11 cellular contexts compared by ENCODE assay signal in genomic region chr2:44731505-44731904, GRCh38.
DNase-seq lines count a peak whose midpoint lies in the region; ATAC-seq, FAIRE-seq and TF ChIP-seq lines count a peak whose summit lies in the region.
"Had no signal": no experiment of that assay in that cellular context is flagged by ENCODE, and none has a peak within 500 bp of the region (broad histone marks: within the 10 kb centered on the region; RNA-seq: fewer than 3 reads in every experiment).

No MANE protein-coding gene starts in this region.

- FAIRE-seq in GM12892 (lab: Jason Lieb, UNC): peak; percentile 57

- DNase-seq in GM12892 (ENCODE audit: insufficient read length): peak; percentile 7
- DNase-seq in stimulated activated naive CD4-positive, alpha-beta T cell (lab: John Stamatoyannopoulos, UW): no peak
- no peak for DNase-seq in NCI-H146 (lab: John Stamatoyannopoulos, UW)
- no peak for DNase-seq in foreskin melanocyte
- no peak for DNase-seq in NCI-H226
- DNase-seq: activated CD8-positive, alpha-beta T cell treated with anti-CD3 and anti-CD28 coated beads for 36 hours; NCI-H1092 had no signal

- ATAC-seq in GM19351 (IDR thresholded peaks at IDR 0.05; ENCODE audit: unreplicated experiment) (peak; percentile 98), HG02678 (IDR thresholded peaks at IDR 0.05; ENCODE audit: unreplicated experiment) (peak; percentile 93), HG03442 (IDR thresholded peaks at IDR 0.05; ENCODE audit: unreplicated experiment) (peak; percentile 80)
- ATAC-seq: activated CD8-positive, alpha-beta T cell treated with anti-CD3 and anti-CD28 coated beads for 36 hours; left lobe of liver had no signal

- TF ChIP-seq POLR2A in GM12892 (IDR thresholded peaks at IDR 0.05; ENCODE audit: low read depth, low read length): no peak
